In the genomic region with DNA sequence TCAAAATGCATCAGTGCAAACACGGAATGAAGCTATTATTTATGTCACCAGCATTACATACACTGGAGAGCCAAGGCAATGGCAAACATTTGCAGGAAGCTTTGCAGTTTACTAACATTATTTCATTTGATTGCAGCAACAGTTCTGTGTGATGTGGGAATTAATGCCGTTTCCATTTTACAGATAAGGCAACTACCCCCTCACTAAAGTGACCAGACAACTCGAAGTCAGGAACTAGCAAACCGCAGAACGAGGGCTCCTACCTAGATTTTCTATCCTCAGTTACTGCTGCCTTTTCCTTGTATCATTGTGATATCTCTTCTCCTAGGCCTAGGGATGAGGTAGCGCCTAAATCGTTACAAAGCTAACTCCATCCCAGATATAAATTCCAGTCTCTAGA, we compare ENCODE assay signal across 1 cellular context.
TF ChIP-seq lines count a peak whose summit lies in the region.

No MANE protein-coding gene starts in this region.

TF ChIP-seq in HepG2, 621 proteins besides CTCF, POLR2A, EP300 and RAD21 (continued from another document):
- no peak for TF ChIP-seq ZNF296 (CRISPR knock-in tag; conservative IDR thresholded peaks at IDR 0.05)
- TF ChIP-seq ZNF337 (CRISPR knock-in tag; IDR thresholded peaks at IDR 0.05; ENCODE audit: borderline replicate concordance, low read depth) = no peak
- TF ChIP-seq, protein P1, sequence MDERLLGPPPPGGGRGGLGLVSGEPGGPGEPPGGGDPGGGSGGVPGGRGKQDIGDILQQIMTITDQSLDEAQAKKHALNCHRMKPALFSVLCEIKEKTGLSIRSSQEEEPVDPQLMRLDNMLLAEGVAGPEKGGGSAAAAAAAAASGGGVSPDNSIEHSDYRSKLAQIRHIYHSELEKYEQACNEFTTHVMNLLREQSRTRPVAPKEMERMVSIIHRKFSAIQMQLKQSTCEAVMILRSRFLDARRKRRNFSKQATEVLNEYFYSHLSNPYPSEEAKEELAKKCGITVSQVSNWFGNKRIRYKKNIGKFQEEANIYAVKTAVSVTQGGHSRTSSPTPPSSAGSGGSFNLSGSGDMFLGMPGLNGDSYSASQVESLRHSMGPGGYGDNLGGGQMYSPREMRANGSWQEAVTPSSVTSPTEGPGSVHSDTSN (CRISPR knock-in tag; IDR thresholded peaks at IDR 0.05) = no peak
- TF ChIP-seq SCMH1 (CRISPR knock-in tag; IDR thresholded peaks at IDR 0.05; ENCODE audit: borderline replicate concordance) = no peak
- TF ChIP-seq, protein P2, sequence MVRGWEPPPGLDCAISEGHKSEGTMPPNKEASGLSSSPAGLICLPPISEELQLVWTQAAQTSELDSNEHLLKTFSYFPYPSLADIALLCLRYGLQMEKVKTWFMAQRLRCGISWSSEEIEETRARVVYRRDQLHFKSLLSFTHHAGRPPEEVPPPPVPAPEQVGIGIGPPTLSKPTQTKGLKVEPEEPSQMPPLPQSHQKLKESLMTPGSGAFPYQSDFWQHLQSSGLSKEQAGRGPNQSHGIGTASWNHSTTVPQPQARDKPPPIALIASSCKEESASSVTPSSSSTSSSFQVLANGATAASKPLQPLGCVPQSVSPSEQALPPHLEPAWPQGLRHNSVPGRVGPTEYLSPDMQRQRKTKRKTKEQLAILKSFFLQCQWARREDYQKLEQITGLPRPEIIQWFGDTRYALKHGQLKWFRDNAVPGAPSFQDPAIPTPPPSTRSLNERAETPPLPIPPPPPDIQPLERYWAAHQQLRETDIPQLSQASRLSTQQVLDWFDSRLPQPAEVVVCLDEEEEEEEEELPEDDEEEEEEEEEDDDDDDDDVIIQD (CRISPR knock-in tag; IDR thresholded peaks at IDR 0.05; ENCODE audit: low read depth) = no peak
- no peak for TF ChIP-seq ZNF354B (CRISPR knock-in tag; IDR thresholded peaks at IDR 0.05)
- TF ChIP-seq RORA (CRISPR knock-in tag; IDR thresholded peaks at IDR 0.05) = no peak
- no peak for TF ChIP-seq KLF16 (CRISPR knock-in tag; IDR thresholded peaks at IDR 0.05)
- no peak for TF ChIP-seq SNRNP70 (IDR thresholded peaks at IDR 0.05; ENCODE audit: low read depth, low read length)
- no peak for TF ChIP-seq ZNF136 (CRISPR knock-in tag; IDR thresholded peaks at IDR 0.05; ENCODE audit: low read depth)
